8 cellular contexts compared by ENCODE assay signal in the genomic region with DNA sequence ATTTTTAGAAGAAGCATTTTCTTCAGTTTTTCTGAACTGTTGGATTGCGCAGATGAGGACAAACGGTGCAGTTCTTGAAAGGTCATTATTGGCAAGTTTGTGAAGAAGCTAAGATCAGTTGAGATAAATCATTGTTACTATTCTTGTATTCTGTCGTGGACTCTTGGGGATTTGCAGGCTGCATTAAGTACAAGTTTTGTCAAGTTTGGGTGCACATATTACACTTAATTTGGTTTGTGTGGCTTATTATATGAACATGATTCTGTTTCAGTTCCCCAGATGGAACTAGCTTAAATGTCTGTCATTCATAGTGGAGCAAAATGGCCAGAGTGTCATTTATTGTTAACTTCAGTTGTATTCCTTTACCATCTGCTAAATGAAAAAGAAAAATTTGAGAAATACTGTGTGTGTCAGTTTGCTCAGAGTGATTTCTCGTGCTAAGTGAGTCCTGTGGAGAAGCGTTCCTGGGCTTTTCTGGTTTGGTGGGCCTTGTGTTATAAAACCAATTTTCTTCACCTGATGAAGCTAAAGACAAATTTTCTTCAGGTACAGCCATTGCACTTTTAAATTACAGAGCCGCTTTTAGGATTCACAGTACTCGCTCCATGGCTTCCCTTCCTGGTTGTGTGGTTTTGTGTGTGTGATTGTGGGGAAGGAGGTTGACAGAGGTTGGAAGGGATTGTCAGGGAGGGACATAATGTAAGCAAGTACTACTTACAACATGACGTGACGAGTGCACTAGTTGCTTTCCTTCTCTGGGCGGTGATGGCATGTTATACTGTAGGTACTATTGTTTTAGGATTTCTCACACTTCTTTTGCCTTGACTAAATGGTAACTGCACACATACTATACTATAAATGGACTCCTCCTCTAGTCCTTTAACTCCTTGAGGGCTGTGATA. TPM values are rescaled to one million over a fixed set of nuclear protein-coding genes. Genes with fewer than 3 reads are reported as not detected.
DNase-seq lines count a peak whose midpoint lies in the region; ATAC-seq, FAIRE-seq and TF ChIP-seq lines count a peak whose summit lies in the region.

No MANE protein-coding gene starts in this region.

- no peak overlapping the region for H3K56ac ChIP-seq in H1 (replicated peaks; ENCODE audit: insufficient read length, low read depth, low read length)

- no peak overlapping the region for H4K5ac ChIP-seq in H1 (ENCODE audit: insufficient read length, low read depth, low read length)

- H3K9me3 Mint-ChIP-seq in Calu3 (ENCODE audit: low read depth, unreplicated experiment): no peaks in the 10 kb centered on the region

- no peak for TF ChIP-seq EP300 in H1 (IDR thresholded peaks at IDR 0.05; ENCODE audit: borderline replicate concordance in 1 of 2, low read depth in 2 of 2, low read length in 2 of 2)

- peak overlapping the region; percentile 3 for H3K27ac Mint-ChIP-seq in Calu3 (ENCODE audit: unreplicated experiment)

- no peaks in the 10 kb centered on the region for H3K36me3 ChIP-seq in H1 (ENCODE audit: control insufficient read depth in 2 of 4, insufficient read depth in 4 of 4, low read length in 3 of 4)
- no peaks in the 10 kb centered on the region for H3K36me3 ChIP-seq in osteoblast (ENCODE audit: insufficient read depth, low read length)

- no peak for FAIRE-seq in H1 (lab: Jason Lieb, UNC)

- no peak overlapping the region for H2AK5ac ChIP-seq in H1 (ENCODE audit: low read depth, low read length)

- no peak overlapping the region for H2BK120ac ChIP-seq in H1 (replicated peaks; ENCODE audit: low read depth, low read length)

- H4K20me1 ChIP-seq in H1 (replicated peaks in 1 of 2; ENCODE audit: control insufficient read depth in 1 of 2, insufficient read depth in 2 of 2, low read length in 2 of 2) (peaks cover 5 to 7% of the 10 kb centered on the region in 2 experiments), osteoblast (ENCODE audit: insufficient read depth, low read length) (peaks cover 21% of the 10 kb centered on the region)

- no peak overlapping the region for H2BK20ac ChIP-seq in H1 (ENCODE audit: low read length)

- H3K27me3 ChIP-seq in H1 (replicated peaks in 1 of 4; ENCODE audit: control insufficient read depth in 3 of 4, extremely low read depth in 1 of 4, insufficient read depth in 3 of 4, low read length in 3 of 4) (no peaks in the 10 kb centered on the region), osteoblast (ENCODE audit: insufficient read depth, low read length) (no peaks in the 10 kb centered on the region)

- H3K27ac ChIP-seq in H1 (ENCODE audit: low read depth, low read length): no peak overlapping the region
- no peak overlapping the region for H3K27ac ChIP-seq in osteoblast (ENCODE audit: low read depth, low read length)

- peak overlapping the region; percentile 59 to 96 (median 66); a peak in 7 of 8 replicates for H3K4me3 ChIP-seq in H1 (ENCODE audit: extremely low read depth in 1 of 4, insufficient read depth in 2 of 4, low read depth in 3 of 4, low read length in 4 of 4)
- H3K4me3 ChIP-seq in osteoblast (ENCODE audit: insufficient read depth, low read length): peak overlapping the region; percentile 71

- H4K8ac ChIP-seq in H1 (ENCODE audit: extremely low read depth, insufficient read depth, low read length): no peak overlapping the region

- H4K91ac ChIP-seq in H1 (replicated peaks; ENCODE audit: insufficient read length, low read length): no peak overlapping the region

- H3K27me3 Mint-ChIP-seq in Calu3 (ENCODE audit: unreplicated experiment): no peaks in the 10 kb centered on the region

- H3K4me2 ChIP-seq in H1 (ENCODE audit: insufficient read depth in 1 of 2, low read depth in 2 of 2, low read length in 2 of 2) (peak overlapping the region; percentile 57 to 61), osteoblast (ENCODE audit: insufficient read depth, low read length) (peak overlapping the region; percentile 55)

- peaks cover 44% of the 10 kb centered on the region for H3K36me3 Mint-ChIP-seq in Calu3 (ENCODE audit: insufficient read depth, unreplicated experiment)

- H2AFZ ChIP-seq in H1 (ENCODE audit: low read length) (no peak overlapping the region), osteoblast (ENCODE audit: low read length) (no peak overlapping the region)

- H3K79me2 ChIP-seq in H1 (ENCODE audit: control insufficient read depth in 1 of 2, insufficient read depth in 2 of 2, low read length in 2 of 2) (peaks cover 10 to 55% of the 10 kb centered on the region in 2 experiments), osteoblast (ENCODE audit: insufficient read depth, low read length) (peaks cover 61% of the 10 kb centered on the region)

- ATAC-seq in HG03045 (IDR thresholded peaks at IDR 0.05; ENCODE audit: unreplicated experiment) (no peak), HG02970 (IDR thresholded peaks at IDR 0.05; ENCODE audit: low FRiP score, unreplicated experiment) (no peak)

- no peaks in the 10 kb centered on the region for H3K9me3 ChIP-seq in H1 (ENCODE audit: insufficient read depth in 2 of 2, low read depth in 1 of 2, low read length in 1 of 2)
- no peaks in the 10 kb centered on the region for H3K9me3 ChIP-seq in osteoblast (ENCODE audit: low read depth, low read length)

- peaks cover 2% of the 10 kb centered on the region for H3K79me1 ChIP-seq in H1 (ENCODE audit: low read depth, low read length)

- TSS peak; percentile 54 for BruUV-seq in Calu3 (replicated peaks; lab: Mats Ljungman, UMichigan)

- POLR2A ChIA-PET in H1 (lab: Charles Lee; ENCODE audit: partially characterized antibody): interaction anchor here (0.6 kb wide), 1 partner anchor 9 kb away, joined by 3 read pairs; no protein-coding TSS in a partner anchor

- peak overlapping the region; percentile 76 for H3K4me3 Mint-ChIP-seq in Calu3 (ENCODE audit: low read depth, unreplicated experiment)

- H3K23me2 ChIP-seq in H1 (ENCODE audit: low read depth, low read length): peaks cover 4% of the 10 kb centered on the region

- H3K4me1 ChIP-seq in H1 (replicated peaks in 1 of 4; ENCODE audit: control insufficient read depth in 3 of 4, insufficient read depth in 4 of 4, low read length in 3 of 4): peaks cover 0 to 3% (median 0%) of the 10 kb centered on the region in 4 experiments; a peak in 2 of 7 replicates
- H3K4me1 ChIP-seq in osteoblast (ENCODE audit: insufficient read depth, low read length): peaks cover 17% of the 10 kb centered on the region

- H2BK5ac ChIP-seq in H1 (ENCODE audit: low read depth, low read length): no peak overlapping the region

- H3K4ac ChIP-seq in H1 (replicated peaks; ENCODE audit: insufficient read length, low read depth, low read length): no peak overlapping the region

- H3K23ac ChIP-seq in H1 (ENCODE audit: insufficient read length): no peak overlapping the region

- H2BK12ac ChIP-seq in H1 (ENCODE audit: low read depth, low read length): no peak overlapping the region

- H3K18ac ChIP-seq in H1 (ENCODE audit: extremely low read depth, low read length): no peak overlapping the region

- peaks cover 40% of the 10 kb centered on the region for H3K4me1 Mint-ChIP-seq in Calu3 (ENCODE audit: low read depth, unreplicated experiment)

- WGBS in H1 (ENCODE audit: extremely low coverage in 1 of 2, insufficient coverage in 1 of 2, insufficient read length in 1 of 2, insufficient replicate concordance in 2 of 2, low coverage in 1 of 2, low lambda C conversion rate in 2 of 2, missing lambda C conversion rate in 1 of 2), 2 experiments: 83% methylated on average over 10 of the region's 10 CpGs; no CpG with 5 or more reads in 1 of the 2 experiments

- TF ChIP-seq POLR2A in H1 (IDR thresholded peaks at IDR 0.05; ENCODE audit: control extremely low read depth in 1 of 2, low read depth in 2 of 2, low read length in 2 of 2): no peak

- CTCF ChIA-PET in Calu3 (lab: Charles Lee): interaction anchor here (0.5 to 2.2 kb wide), 5 partner anchors 12 to 350 kb away, joined by 3 to 14 read pairs (median 4); no protein-coding TSS in a partner anchor
- CTCF ChIA-PET in H1 (lab: Charles Lee; ENCODE audit: partially characterized antibody): interaction anchor here (1.5 kb wide), 1 partner anchor 122 kb away, joined by 5 read pairs; no protein-coding TSS in a partner anchor

- DNase-seq in Calu3 (peak; percentile 22), NCI-H69 (lab: John Stamatoyannopoulos, UW) (peak; percentile 26), H1 (ENCODE audit: low read depth in 1 of 2, low spot score in 2 of 2) (no peak), osteoblast (ENCODE audit: insufficient read length, low spot score, missing footprints) (no peak), retina (no peak), RPMI8226 (no peak)

- intact Hi-C loops in Calu3 (cut with micrococcal nuclease; ENCODE audit: unreplicated experiment): loop anchor here (2.0 kb wide), 3 partner anchors 23 to 51 kb away; no protein-coding TSS in a partner anchor

- TF ChIP-seq CTCF in Calu3 (IDR thresholded peaks at IDR 0.05; ENCODE audit: unreplicated experiment) (no peak), H1 (IDR thresholded peaks at IDR 0.05; ENCODE audit: control extremely low read depth in 1 of 3, insufficient read depth in 1 of 3, low read depth in 1 of 3, low read length in 3 of 3) (no peak), osteoblast (IDR thresholded peaks at IDR 0.05; ENCODE audit: extremely low read depth, low read depth, low read length) (no peak)

- TF ChIP-seq RAD21 in H1 (IDR thresholded peaks at IDR 0.05 in 1 of 2, conservative IDR thresholded peaks at IDR 0.05 in 1 of 2; ENCODE audit: low read depth in 2 of 2, low read length in 2 of 2): no peak

- H3K14ac ChIP-seq in H1 (ENCODE audit: insufficient read length): no peak overlapping the region

- H2BK15ac ChIP-seq in H1 (ENCODE audit: low read length): no peak overlapping the region

- no peak overlapping the region for H3K9ac ChIP-seq in H1 (replicated peaks in 1 of 4; ENCODE audit: extremely low read depth in 1 of 4, low read depth in 3 of 4, low read length in 3 of 4)

RNA-seq across cellular contexts. Expression of gene AKAP13, which starts 1.7 kb away (rescaled TPM):
- total RNA-seq in Calu3 (2022) (145 and 169 TPM in 2 replicates), osteoblast (77.1 and 80.7 TPM in 2 replicates)
- 46.2 and 59.8 TPM in 2 replicates for total RNA-seq in H1 (2021; fragmentation: NEBNext Ultra II Directional; extraction: Animal tissue kit (Norgen Biotek cat#: 25700))
- 14.0 and 19.2 TPM in 2 replicates for polyA plus RNA-seq in H1 (2011; rRNA removed)
- polyA plus RNA-seq in H1 (2011; cell fraction: cytosol; rRNA removed): 11.7 TPM
- polyA plus RNA-seq in H1 (2011; cell fraction: nucleus; rRNA removed): 38.2 TPM
- 22.8 to 27.4 TPM (median 23.5 TPM) in 4 replicates for polyA plus RNA-seq in H1 (2012, experiment 1 of 2)
- polyA plus RNA-seq in H1 (2012, experiment 2 of 2): 0.80 TPM
- polyA plus RNA-seq in H1 (2013, experiment 1 of 2): 10.7 TPM
- 10.4 TPM for polyA plus RNA-seq in H1 (2013, experiment 2 of 2)
- 58.1 and 92.9 TPM in 2 replicates for polyA minus RNA-seq in H1 (2011; rRNA and poly(A)+ RNA removed)
- polyA minus RNA-seq in H1 (2011; cell fraction: cytosol; rRNA and poly(A)+ RNA removed): 45.2 TPM
- 127 TPM for polyA minus RNA-seq in H1 (2011; cell fraction: nucleus; rRNA and poly(A)+ RNA removed)

Comparison
In these comparisons a context has a peak if more than half of its experiments do, and no peak if none do; other contexts are left out.
1. DNase-seq: peak in Calu3 (single experiment) and NCI-H69 (single experiment); none in H1 (0 of 2), osteoblast (single experiment), retina (single experiment) and RPMI8226 (single experiment).